In genomic region chr2:224922142-224922727, GRCh38 we compare ENCODE assay signal across 8 cellular contexts.
DNase-seq lines count a peak whose midpoint lies in the region; ATAC-seq and TF ChIP-seq lines count a peak whose summit lies in the region.

No MANE protein-coding gene starts in this region.

- peaks cover 12% of the 10 kb centered on the region for H3F3A ChIP-seq in MM.1S (ENCODE audit: insufficient read depth, low read length)

- H3K9me3 ChIP-seq in MM.1S (replicated peaks; ENCODE audit: insufficient read depth, low read length) (no peaks in the 10 kb centered on the region), BE2C (no peaks in the 10 kb centered on the region)

- no peaks in the 10 kb centered on the region for H3K36me3 ChIP-seq in MM.1S (replicated peaks; ENCODE audit: insufficient read depth, low read length)
- no peaks in the 10 kb centered on the region for H3K36me3 ChIP-seq in BE2C

- no peak for TF ChIP-seq CTCF in MM.1S (IDR thresholded peaks at IDR 0.05; ENCODE audit: low read length)
- no peak for TF ChIP-seq CTCF in BE2C (IDR thresholded peaks at IDR 0.05; ENCODE audit: low read depth, low read length)

- no peak overlapping the region for H3K9ac ChIP-seq in MM.1S (ENCODE audit: low read length)

- peak; percentile 70 for ATAC-seq in GM18499 (IDR thresholded peaks at IDR 0.05; ENCODE audit: insufficient read depth, unreplicated experiment)
- peak; percentile 76 for ATAC-seq in GM21723 (IDR thresholded peaks at IDR 0.05; ENCODE audit: unreplicated experiment)

- peak overlapping the region; percentile 27; the same call in 1 of the 2 replicates for H3K27ac ChIP-seq in MM.1S (ENCODE audit: low read length)

- H3K4me3 ChIP-seq in MM.1S (ENCODE audit: low read length) (no peak overlapping the region), BE2C (ENCODE audit: low read depth, low read length) (no peak overlapping the region)

- H3K4me1 ChIP-seq in MM.1S (ENCODE audit: low read length) (peaks cover 21% of the 10 kb centered on the region), BE2C (no peaks in the 10 kb centered on the region)

- H3K4me2 ChIP-seq in MM.1S (ENCODE audit: low read depth, low read length), result peak overlapping the region; percentile 34

- H2AFZ ChIP-seq in MM.1S (ENCODE audit: low read length), result no peak overlapping the region

- H3K79me2 ChIP-seq in MM.1S (ENCODE audit: low read length), result peaks cover 16% of the 10 kb centered on the region

- H3K27me3 ChIP-seq in MM.1S (replicated peaks; ENCODE audit: insufficient read depth, low read length) (no peaks in the 10 kb centered on the region), BE2C (no peaks in the 10 kb centered on the region; the same call in 1 of the 2 replicates)

- DNase-seq in MM.1S (peak; percentile 79), germinal center (ENCODE audit: low spot score) (peak; percentile 24), NCI-H2227 treated with DMSO at 0.1 percent for 48 hours (lab: John Stamatoyannopoulos, UW) (no peak), BE2C (no peak), hepatic stellate cell (ENCODE audit: low spot score) (no peak), amniotic stem cell (lab: John Stamatoyannopoulos, UW) (no peak)

- H4K20me1 ChIP-seq in MM.1S (ENCODE audit: insufficient read depth, low read length), result no peaks in the 10 kb centered on the region

- no peaks in the 10 kb centered on the region for H3K9me2 ChIP-seq in MM.1S (replicated peaks; ENCODE audit: insufficient read depth, low read length)

Comparison
In these comparisons a context has a peak if more than half of its experiments do, and no peak if none do; other contexts are left out.
1. DNase-seq: peak in MM.1S (single experiment) and germinal center (single experiment); none in NCI-H2227 treated with DMSO at 0.1 percent for 48 hours (single experiment), BE2C (single experiment), hepatic stellate cell (single experiment) and amniotic stem cell (single experiment).